Comparison of ENCODE assay signal across 19 cellular contexts in genomic region chr4:102792361-102792936, GRCh38. TPM values are rescaled to one million over a fixed set of nuclear protein-coding genes. Genes with fewer than 3 reads are reported as not detected.
DNase-seq lines count a peak whose midpoint lies in the region; ATAC-seq, FAIRE-seq and TF ChIP-seq lines count a peak whose summit lies in the region.
"Had no signal": no experiment of that assay in that cellular context is flagged by ENCODE, and none has a peak within 500 bp of the region (broad histone marks: within the 10 kb centered on the region; RNA-seq: fewer than 3 reads in every experiment).

No MANE protein-coding gene starts in this region.

- H2BK15ac ChIP-seq in IMR-90 (ENCODE audit: low read depth, low read length) (no peak overlapping the region), H1 (ENCODE audit: low read length) (no peak overlapping the region)

- H3K36me3 ChIP-seq in IMR-90 (ENCODE audit: control insufficient read depth, insufficient read depth, low read length), result peaks cover 16% of the 10 kb centered on the region
- H3K36me3 ChIP-seq in H1 (ENCODE audit: control insufficient read depth in 2 of 4, insufficient read depth in 4 of 4, low read length in 3 of 4), result peaks cover 0 to 20% (median 7%) of the 10 kb centered on the region in 4 experiments; a peak in 3 of 8 replicates
- H3K36me3 ChIP-seq: uterus had no signal

- no peak for DNase-seq in activated naive CD4-positive, alpha-beta T cell treated with Interleukin-2 at 50 U/mL for 16 hours
- DNase-seq in IMR-90 (no peak), H1 (ENCODE audit: low read depth in 1 of 2, low spot score in 2 of 2) (no peak), nephron progenitor cell (no peak), GM19240 (ENCODE audit: insufficient read length, low spot score) (no peak), NCI-H226 (no peak)
- DNase-seq: CD4-positive, CD25-positive, alpha-beta regulatory T cell; gastrocnemius medialis; H7; left cardiac atrium; MV-4-11; NCI-H187 treated with DMSO at 0.1 percent for 48 hours; NCI-H446 treated with DMSO at 0.1 percent for 48 hours; pancreas; stimulated activated CD4-positive, alpha-beta T cell treated with anti-CD3 and anti-CD28 coated beads, Interleukin-1b, Interleukin-23, amount 100 ng/mL, for 48 hours; uterus had no signal

- H3K79me1 ChIP-seq in IMR-90 (ENCODE audit: low read depth in 1 of 2, low read length in 2 of 2) (peaks cover 8 to 28% of the 10 kb centered on the region in 2 experiments), H1 (ENCODE audit: low read depth, low read length) (no peaks in the 10 kb centered on the region)

- H3K4me1 ChIP-seq in IMR-90 (ENCODE audit: control insufficient read depth, insufficient read depth, low read length) (no peaks in the 10 kb centered on the region), H1 (replicated peaks in 1 of 4; ENCODE audit: control insufficient read depth in 3 of 4, insufficient read depth in 4 of 4, low read length in 3 of 4) (peaks cover 0 to 3% (median 1%) of the 10 kb centered on the region in 4 experiments; a peak in 1 of 7 replicates)
- H3K4me1 ChIP-seq: pancreas, uterus had no signal

- H3K4me3 ChIP-seq in IMR-90 (ENCODE audit: insufficient read depth, low read depth, low read length) (no peak overlapping the region), H1 (ENCODE audit: extremely low read depth in 1 of 4, insufficient read depth in 2 of 4, low read depth in 3 of 4, low read length in 4 of 4) (no peak overlapping the region)
- H3K4me3 ChIP-seq: coronary artery, gastrocnemius medialis, pancreas, uterus had no signal

- H4K20me1 ChIP-seq in IMR-90 (ENCODE audit: insufficient read depth, low read length) (peaks cover 5% of the 10 kb centered on the region; the same call in 1 of the 2 replicates), H1 (replicated peaks in 1 of 2; ENCODE audit: control insufficient read depth in 1 of 2, insufficient read depth in 2 of 2, low read length in 2 of 2) (peaks cover 3 to 4% of the 10 kb centered on the region in 2 experiments)

- TF ChIP-seq RAD21 in IMR-90 (IDR thresholded peaks at IDR 0.05; ENCODE audit: low read length) (no peak), H1 (IDR thresholded peaks at IDR 0.05 in 1 of 2, conservative IDR thresholded peaks at IDR 0.05 in 1 of 2; ENCODE audit: low read depth in 2 of 2, low read length in 2 of 2) (no peak)

- no peak overlapping the region for H2BK120ac ChIP-seq in IMR-90 (ENCODE audit: low read depth, low read length)
- H2BK120ac ChIP-seq in H1 (replicated peaks; ENCODE audit: low read depth, low read length), result no peak overlapping the region

- H3K27me3 ChIP-seq in IMR-90 (ENCODE audit: control insufficient read depth, insufficient read depth, low read length) (no peaks in the 10 kb centered on the region), H1 (replicated peaks in 1 of 4; ENCODE audit: control insufficient read depth in 3 of 4, extremely low read depth in 1 of 4, insufficient read depth in 3 of 4, low read length in 3 of 4) (no peaks in the 10 kb centered on the region)
- H3K27me3 ChIP-seq: gastrocnemius medialis, pancreas, uterus had no signal

- no peak for TF ChIP-seq CTCF in IMR-90 (conservative IDR thresholded peaks at IDR 0.05; ENCODE audit: low read depth, low read length)
- no peak for TF ChIP-seq CTCF in H1 (IDR thresholded peaks at IDR 0.05; ENCODE audit: control extremely low read depth in 1 of 3, insufficient read depth in 1 of 3, low read depth in 1 of 3, low read length in 3 of 3)
- no peak for TF ChIP-seq CTCF in nephron progenitor cell (IDR thresholded peaks at IDR 0.05)

- no peak overlapping the region for H3K56ac ChIP-seq in IMR-90 (ENCODE audit: extremely low read depth, insufficient read depth, low read length)
- H3K56ac ChIP-seq in H1 (replicated peaks; ENCODE audit: insufficient read length, low read depth, low read length), result no peak overlapping the region

- in situ Hi-C loops in IMR-90 (cut with MboI; ENCODE audit: low sequenced_read_pairs), result no loop called here

- H2AK9ac ChIP-seq in IMR-90 (replicated peaks; ENCODE audit: low read depth, low read length, poor library complexity), result no peak overlapping the region

- H3K9me3 ChIP-seq in IMR-90 (ENCODE audit: control insufficient read depth, insufficient read depth, low read length) (no peaks in the 10 kb centered on the region; the same call in 1 of the 2 replicates), H1 (ENCODE audit: insufficient read depth in 2 of 2, low read depth in 1 of 2, low read length in 1 of 2) (no peaks in the 10 kb centered on the region)
- H3K9me3 ChIP-seq: gastrocnemius medialis, pancreas, uterus had no signal

- H3K23ac ChIP-seq in IMR-90 (ENCODE audit: low read depth, low read length) (no peak overlapping the region), H1 (ENCODE audit: insufficient read length) (no peak overlapping the region)

- peak overlapping the region; percentile 31 for H3K27ac Mint-ChIP-seq in activated naive CD4-positive, alpha-beta T cell treated with anti-CD3 and anti-CD28 coated beads, Interleukin-2, amount 50 U/mL, for 24 hours
- H3K27ac Mint-ChIP-seq in nephron progenitor cell, result peak overlapping the region; percentile 20

- H4K8ac ChIP-seq in IMR-90 (ENCODE audit: low read depth in 2 of 2, low read length in 2 of 2) (no peak overlapping the region), H1 (ENCODE audit: extremely low read depth, insufficient read depth, low read length) (no peak overlapping the region)

- ATAC-seq in IMR-90 (ENCODE audit: low read depth) (no peak), GM21529 (IDR thresholded peaks at IDR 0.05; ENCODE audit: unreplicated experiment) (no peak)
- ATAC-seq: gastrocnemius medialis, left cardiac atrium had no signal

- H3K4ac ChIP-seq in IMR-90 (ENCODE audit: low read depth, low read length) (no peak overlapping the region), H1 (replicated peaks; ENCODE audit: insufficient read length, low read depth, low read length) (no peak overlapping the region)

- no peaks in the 10 kb centered on the region for H3K27me3 Mint-ChIP-seq in activated naive CD4-positive, alpha-beta T cell treated with anti-CD3 and anti-CD28 coated beads, Interleukin-2, amount 50 U/mL, for 24 hours
- no peaks in the 10 kb centered on the region for H3K27me3 Mint-ChIP-seq in nephron progenitor cell (ENCODE audit: low read depth, poor library complexity)
- H3K27me3 Mint-ChIP-seq: CD4-positive, CD25-positive, alpha-beta regulatory T cell had no signal

- H2BK20ac ChIP-seq in IMR-90 (ENCODE audit: low read depth, low read length) (no peak overlapping the region), H1 (ENCODE audit: low read length) (no peak overlapping the region)

- H3K18ac ChIP-seq in IMR-90 (ENCODE audit: low read depth, low read length) (no peak overlapping the region), H1 (ENCODE audit: extremely low read depth, low read length) (no peak overlapping the region)

- intact Hi-C loops in IMR-90 (cut with micrococcal nuclease), result no loop called here

- H3K36me3 Mint-ChIP-seq in activated naive CD4-positive, alpha-beta T cell treated with anti-CD3 and anti-CD28 coated beads, Interleukin-2, amount 50 U/mL, for 24 hours, result peaks cover 47% of the 10 kb centered on the region
- H3K36me3 Mint-ChIP-seq in nephron progenitor cell (ENCODE audit: low read depth), result peaks cover 75% of the 10 kb centered on the region

- TF ChIP-seq POLR2A in IMR-90 (IDR thresholded peaks at IDR 0.05; ENCODE audit: low read depth, low read length), result 0 out of 2 replicates have a peak, but pooled peaks have one; percentile 6
- TF ChIP-seq POLR2A in H1 (IDR thresholded peaks at IDR 0.05; ENCODE audit: control extremely low read depth in 1 of 2, low read depth in 2 of 2, low read length in 2 of 2), result no peak

- no peak overlapping the region for H2BK5ac ChIP-seq in IMR-90 (ENCODE audit: low read depth, low read length, poor library complexity, severe bottlenecking)
- H2BK5ac ChIP-seq in H1 (ENCODE audit: low read depth, low read length), result no peak overlapping the region

- H4K5ac ChIP-seq in IMR-90 (ENCODE audit: low read depth, low read length), result no peak overlapping the region
- no peak overlapping the region for H4K5ac ChIP-seq in H1 (ENCODE audit: insufficient read length, low read depth, low read length)

- no peaks in the 10 kb centered on the region for H3K9me1 ChIP-seq in IMR-90 (ENCODE audit: insufficient read depth, low read length)

- POLR2A ChIA-PET in IMR-90 (lab: Charles Lee; ENCODE audit: unreplicated experiment) (no interaction called here), H1 (lab: Charles Lee; ENCODE audit: partially characterized antibody) (interaction anchor here (0.6 to 4.9 kb wide), 9 partner anchors 10 to 209 kb away, joined by 3 to 36 read pairs (median 5); partner anchors contain the start of genes MANBA and UBE2D3)

- dilution Hi-C loops in IMR-90 (cut with HindIII; ENCODE audit: low sequenced_read_pairs, unreplicated experiment), result no loop called here

- H3K9ac ChIP-seq in IMR-90 (ENCODE audit: low read depth, low read length) (no peak overlapping the region), H1 (replicated peaks in 1 of 4; ENCODE audit: extremely low read depth in 1 of 4, low read depth in 3 of 4, low read length in 3 of 4) (no peak overlapping the region)

- H3K9me3 Mint-ChIP-seq in activated naive CD4-positive, alpha-beta T cell treated with anti-CD3 and anti-CD28 coated beads, Interleukin-2, amount 50 U/mL, for 24 hours, result peaks cover 13% of the 10 kb centered on the region
- H3K9me3 Mint-ChIP-seq in nephron progenitor cell, result peaks cover 5% of the 10 kb centered on the region

- H3K14ac ChIP-seq in IMR-90 (replicated peaks; ENCODE audit: low read depth, low read length) (no peak overlapping the region), H1 (ENCODE audit: insufficient read length) (no peak overlapping the region)

- no CpG with 5 or more reads among the region's 2 CpGs for WGBS in IMR-90 (ENCODE audit: extremely low coverage in 2 of 2, insufficient read length in 1 of 2), 2 experiments
- 84% methylated on average over 2 of the region's 2 CpGs; no CpG with 5 or more reads in 1 of the 2 experiments for WGBS in H1 (ENCODE audit: extremely low coverage in 1 of 2, insufficient coverage in 1 of 2, insufficient read length in 1 of 2, insufficient replicate concordance in 2 of 2, low coverage in 1 of 2, low lambda C conversion rate in 2 of 2, missing lambda C conversion rate in 1 of 2), 2 experiments

- H3K23me2 ChIP-seq in H1 (ENCODE audit: low read depth, low read length), result no peaks in the 10 kb centered on the region

- no peak overlapping the region for H2BK12ac ChIP-seq in H1 (ENCODE audit: low read depth, low read length)

- H3K79me2 ChIP-seq in H1 (ENCODE audit: control insufficient read depth in 1 of 2, insufficient read depth in 2 of 2, low read length in 2 of 2), result no peaks in the 10 kb centered on the region

- BruUV-seq in IMR-90 (replicated peaks; lab: Mats Ljungman, UMichigan), result no TSS peak

- H2AK5ac ChIP-seq in IMR-90 (ENCODE audit: low read depth, low read length) (no peak overlapping the region), H1 (ENCODE audit: low read depth, low read length) (no peak overlapping the region)

- H3K4me2 ChIP-seq in IMR-90 (ENCODE audit: low read depth, low read length) (no peak overlapping the region), H1 (ENCODE audit: insufficient read depth in 1 of 2, low read depth in 2 of 2, low read length in 2 of 2) (no peak overlapping the region)

- H3K4me3 Mint-ChIP-seq in activated naive CD4-positive, alpha-beta T cell treated with anti-CD3 and anti-CD28 coated beads, Interleukin-2, amount 50 U/mL, for 24 hours, result no peak overlapping the region
- H3K4me3 Mint-ChIP-seq in nephron progenitor cell, result no peak overlapping the region
- H3K4me3 Mint-ChIP-seq: CD4-positive, CD25-positive, alpha-beta regulatory T cell had no signal

- H4K91ac ChIP-seq in IMR-90 (ENCODE audit: insufficient read depth, low read depth, low read length), result no peak overlapping the region
- no peak overlapping the region for H4K91ac ChIP-seq in H1 (replicated peaks; ENCODE audit: insufficient read length, low read length)

- H3K27ac ChIP-seq in IMR-90 (ENCODE audit: insufficient read depth, low read length) (no peak overlapping the region), H1 (ENCODE audit: low read depth, low read length) (no peak overlapping the region)
- H3K27ac ChIP-seq: coronary artery, gastrocnemius medialis, pancreas, uterus had no signal

- TF ChIP-seq EP300 in H1 (IDR thresholded peaks at IDR 0.05; ENCODE audit: borderline replicate concordance in 1 of 2, low read depth in 2 of 2, low read length in 2 of 2), result no peak

- CTCF ChIA-PET in IMR-90 (lab: Yijun Ruan, JAX) (no interaction called here), H1 (lab: Charles Lee; ENCODE audit: partially characterized antibody) (interaction anchor here (0.9 to 1.8 kb wide), 4 partner anchors 11 to 254 kb away, joined by 3 to 4 read pairs (median 3); no protein-coding TSS in a partner anchor)

- peaks cover 48% of the 10 kb centered on the region for H3K4me1 Mint-ChIP-seq in activated naive CD4-positive, alpha-beta T cell treated with anti-CD3 and anti-CD28 coated beads, Interleukin-2, amount 50 U/mL, for 24 hours
- no peaks in the 10 kb centered on the region for H3K4me1 Mint-ChIP-seq in nephron progenitor cell

- H2AFZ ChIP-seq in IMR-90 (replicated peaks; ENCODE audit: low read length, poor library complexity) (no peak overlapping the region), H1 (ENCODE audit: low read length) (no peak overlapping the region)

- no peak for FAIRE-seq in H1 (lab: Jason Lieb, UNC)
- FAIRE-seq: pancreas had no signal

RNA-seq across cellular contexts. Expression of gene MANBA, which starts 31.7 kb away (rescaled TPM):
- 17.2 and 18.3 TPM in 2 replicates for total RNA-seq in IMR-90 (2012; rRNA removed)
- polyA plus RNA-seq in IMR-90 (2012; rRNA removed), result 10.4 and 11.5 TPM in 2 replicates
- polyA plus RNA-seq in IMR-90 (2012; cell fraction: cytosol; rRNA removed), result 11.9 and 12.5 TPM in 2 replicates
- polyA plus RNA-seq in IMR-90 (2012; cell fraction: nucleus; rRNA removed; ENCODE audit: low replicate concordance), result 6.9 and 28.1 TPM in 2 replicates
- total RNA-seq in H1 (2021; fragmentation: NEBNext Ultra II Directional; extraction: Animal tissue kit (Norgen Biotek cat#: 25700)), result 25.9 and 27.8 TPM in 2 replicates
- polyA plus RNA-seq in H1 (2011; rRNA removed), result 21.2 and 22.9 TPM in 2 replicates
- polyA plus RNA-seq in H1 (2011; cell fraction: cytosol; rRNA removed), result 15.7 TPM
- polyA plus RNA-seq in H1 (2011; cell fraction: nucleus; rRNA removed), result 25.6 TPM
- polyA plus RNA-seq in H1 (2012, experiment 1 of 2), result 21.0 to 27.1 TPM (median 22.2 TPM) in 4 replicates
- polyA plus RNA-seq in H1 (2012, experiment 2 of 2), result 3.1 TPM
- polyA plus RNA-seq in H1 (2013, experiment 1 of 2), result 29.0 TPM
- polyA plus RNA-seq in H1 (2013, experiment 2 of 2), result 26.3 TPM
- 24.3 and 32.5 TPM in 2 replicates for polyA minus RNA-seq in H1 (2011; rRNA and poly(A)+ RNA removed)
- 18.8 TPM for polyA minus RNA-seq in H1 (2011; cell fraction: cytosol; rRNA and poly(A)+ RNA removed)
- polyA minus RNA-seq in H1 (2011; cell fraction: nucleus; rRNA and poly(A)+ RNA removed), result 83.0 TPM

RNA-seq across cellular contexts. Expression of gene UBE2D3, which starts 34.9 kb away (rescaled TPM):
- 387 and 407 TPM in 2 replicates for total RNA-seq in IMR-90 (2012; rRNA removed)
- polyA plus RNA-seq in IMR-90 (2012; rRNA removed), result 233 and 259 TPM in 2 replicates
- polyA plus RNA-seq in IMR-90 (2012; cell fraction: cytosol; rRNA removed), result 127 and 219 TPM in 2 replicates
- polyA plus RNA-seq in IMR-90 (2012; cell fraction: nucleus; rRNA removed; ENCODE audit: low replicate concordance), result 170 and 331 TPM in 2 replicates
- 377 and 396 TPM in 2 replicates for total RNA-seq in H1 (2021; fragmentation: NEBNext Ultra II Directional; extraction: Animal tissue kit (Norgen Biotek cat#: 25700))
- polyA plus RNA-seq in H1 (2011; rRNA removed), result 411 and 544 TPM in 2 replicates
- polyA plus RNA-seq in H1 (2011; cell fraction: cytosol; rRNA removed), result 375 TPM
- 271 TPM for polyA plus RNA-seq in H1 (2011; cell fraction: nucleus; rRNA removed)
- 300 to 381 TPM (median 334 TPM) in 4 replicates for polyA plus RNA-seq in H1 (2012, experiment 1 of 2)
- 81.7 TPM for polyA plus RNA-seq in H1 (2012, experiment 2 of 2)
- 498 TPM for polyA plus RNA-seq in H1 (2013, experiment 1 of 2)
- polyA plus RNA-seq in H1 (2013, experiment 2 of 2), result 510 TPM
- 311 and 443 TPM in 2 replicates for polyA minus RNA-seq in H1 (2011; rRNA and poly(A)+ RNA removed)
- polyA minus RNA-seq in H1 (2011; cell fraction: cytosol; rRNA and poly(A)+ RNA removed), result 320 TPM
- 263 TPM for polyA minus RNA-seq in H1 (2011; cell fraction: nucleus; rRNA and poly(A)+ RNA removed)
